In genomic region chr19:57802269-57802668, GRCh38 we compare ENCODE assay signal across 16 cellular contexts. TPM values are rescaled to one million over a fixed set of nuclear protein-coding genes. Genes with fewer than 3 reads are reported as not detected.
DNase-seq lines count a peak whose midpoint lies in the region; ATAC-seq and TF ChIP-seq lines count a peak whose summit lies in the region.
"Had no signal": no experiment of that assay in that cellular context is flagged by ENCODE, and none has a peak within 500 bp of the region (broad histone marks: within the 10 kb centered on the region; RNA-seq: fewer than 3 reads in every experiment).

No MANE protein-coding gene starts in this region.

- H3K9me3 ChIP-seq in OCI-LY7 (ENCODE audit: low read length) (no peaks in the 10 kb centered on the region), esophagus squamous epithelium (no peaks in the 10 kb centered on the region)
- H3K9me3 ChIP-seq: gastrocnemius medialis, psoas muscle had no signal

- H4K20me1 ChIP-seq in OCI-LY7 (ENCODE audit: insufficient read depth, low read length) = no peaks in the 10 kb centered on the region

- 0 out of 2 replicates have a peak overlapping the region, but pooled peaks have one; percentile 2 for H3K4me2 ChIP-seq in OCI-LY7 (ENCODE audit: low read length)

- BruUV-seq in OCI-LY7 (replicated peaks; lab: Mats Ljungman, UMichigan) = no TSS peak

- TF ChIP-seq CTCF in OCI-LY7 (conservative IDR thresholded peaks at IDR 0.05; ENCODE audit: low read length) (peak; percentile 44; the same call in 1 of the 2 replicates), esophagus squamous epithelium (IDR thresholded peaks at IDR 0.05) (no peak)

- intact Hi-C loops in OCI-LY7 (cut with micrococcal nuclease; ENCODE audit: unreplicated experiment) (no loop called here), esophagus squamous epithelium (cut with DNase I) (no loop called here)

- TF ChIP-seq POLR2A in esophagus squamous epithelium (IDR thresholded peaks at IDR 0.05) = no peak
- no peak for TF ChIP-seq POLR2A in GM18505 (IDR thresholded peaks at IDR 0.05; ENCODE audit: borderline replicate concordance, extremely low read depth, insufficient read depth, insufficient read length)

- H3K36me3 ChIP-seq in OCI-LY7 (ENCODE audit: insufficient read depth, low read length) (peaks cover 19% of the 10 kb centered on the region), esophagus squamous epithelium (peaks cover 0 to 19% (median 0%) of the 10 kb centered on the region in 3 donors)

- H3K27ac Mint-ChIP-seq in stimulated activated naive B cell treated with anti-CD40 and anti-IgM and Interleukin-4, amounts not matched to agents 10 μg/mL and 1 μg/mL and 100 μg/mL, for 72 hours = peak overlapping the region; percentile 87
- no peak overlapping the region for H3K27ac Mint-ChIP-seq in effector memory CD8-positive, alpha-beta T cell
- H3K27ac Mint-ChIP-seq: activated CD4-positive, alpha-beta memory T cell treated with anti-CD3 and anti-CD28 coated beads for 36 hours; dendritic cell treated with granulocyte-macrophage colony-stimulating factor and Interleukin-4, amounts not matched to agents 40 ng/mL and 50 ng/mL, for 4 days; stimulated activated naive CD8-positive, alpha-beta T cell treated with anti-CD3 and anti-CD28 coated beads, Interleukin-15, amount 100 ng/mL, for 72 hours had no signal

- no peaks in the 10 kb centered on the region for H3K9me3 Mint-ChIP-seq in stimulated activated naive B cell treated with anti-CD40 and anti-IgM and Interleukin-4, amounts not matched to agents 10 μg/mL and 1 μg/mL and 100 μg/mL, for 72 hours
- H3K9me3 Mint-ChIP-seq in effector memory CD8-positive, alpha-beta T cell = no peaks in the 10 kb centered on the region
- H3K9me3 Mint-ChIP-seq: activated CD4-positive, alpha-beta memory T cell treated with anti-CD3 and anti-CD28 coated beads for 36 hours; dendritic cell treated with granulocyte-macrophage colony-stimulating factor and Interleukin-4, amounts not matched to agents 40 ng/mL and 50 ng/mL, for 4 days; stimulated activated naive CD8-positive, alpha-beta T cell treated with anti-CD3 and anti-CD28 coated beads, Interleukin-15, amount 100 ng/mL, for 72 hours had no signal

- CTCF ChIA-PET in OCI-LY7 (lab: Charles Lee; ENCODE audit: unreplicated experiment) = no interaction called here

- 45 to 60% methylated on average over 4 of the region's 4 CpGs for WGBS in esophagus squamous epithelium, 2 donors

- H3K4me3 Mint-ChIP-seq in stimulated activated naive B cell treated with anti-CD40 and anti-IgM and Interleukin-4, amounts not matched to agents 10 μg/mL and 1 μg/mL and 100 μg/mL, for 72 hours = peak overlapping the region in 1 of 2 donors; percentile 23
- no peak overlapping the region for H3K4me3 Mint-ChIP-seq in effector memory CD8-positive, alpha-beta T cell
- H3K4me3 Mint-ChIP-seq: activated CD4-positive, alpha-beta memory T cell treated with anti-CD3 and anti-CD28 coated beads for 36 hours; dendritic cell treated with granulocyte-macrophage colony-stimulating factor and Interleukin-4, amounts not matched to agents 40 ng/mL and 50 ng/mL, for 4 days; stimulated activated naive CD8-positive, alpha-beta T cell treated with anti-CD3 and anti-CD28 coated beads, Interleukin-15, amount 100 ng/mL, for 72 hours had no signal

- H3K27ac ChIP-seq in OCI-LY7 (ENCODE audit: low read depth, low read length, poor library complexity, severe bottlenecking) (no peak overlapping the region), esophagus squamous epithelium (peak overlapping the region; percentile 73 to 91 (median 88))
- H3K27ac ChIP-seq: psoas muscle had no signal

- peaks cover 33 to 62% of the 10 kb centered on the region in 2 donors for H3K4me1 Mint-ChIP-seq in stimulated activated naive B cell treated with anti-CD40 and anti-IgM and Interleukin-4, amounts not matched to agents 10 μg/mL and 1 μg/mL and 100 μg/mL, for 72 hours
- peaks cover 7 to 8% of the 10 kb centered on the region in 2 donors for H3K4me1 Mint-ChIP-seq in effector memory CD8-positive, alpha-beta T cell (ENCODE audit: low read depth in 2 of 2)

- H3K4me1 ChIP-seq in OCI-LY7 (ENCODE audit: insufficient read depth, low read length, poor library complexity, severe bottlenecking) (peaks cover 8% of the 10 kb centered on the region), esophagus squamous epithelium (peaks cover 17 to 85% (median 46%) of the 10 kb centered on the region in 3 donors)

- no peaks in the 10 kb centered on the region for H3K9me2 ChIP-seq in OCI-LY7 (ENCODE audit: insufficient read depth, low read length)

- no peaks in the 10 kb centered on the region for H3K27me3 Mint-ChIP-seq in stimulated activated naive B cell treated with anti-CD40 and anti-IgM and Interleukin-4, amounts not matched to agents 10 μg/mL and 1 μg/mL and 100 μg/mL, for 72 hours
- no peaks in the 10 kb centered on the region for H3K27me3 Mint-ChIP-seq in effector memory CD8-positive, alpha-beta T cell
- H3K27me3 Mint-ChIP-seq: activated CD4-positive, alpha-beta memory T cell treated with anti-CD3 and anti-CD28 coated beads for 36 hours; stimulated activated naive CD8-positive, alpha-beta T cell treated with anti-CD3 and anti-CD28 coated beads, Interleukin-15, amount 100 ng/mL, for 72 hours had no signal

- H3K27me3 ChIP-seq in esophagus squamous epithelium = no peaks in the 10 kb centered on the region
- H3K27me3 ChIP-seq: gastrocnemius medialis had no signal

- peaks cover 8 to 33% of the 10 kb centered on the region in 2 donors for H3K36me3 Mint-ChIP-seq in stimulated activated naive B cell treated with anti-CD40 and anti-IgM and Interleukin-4, amounts not matched to agents 10 μg/mL and 1 μg/mL and 100 μg/mL, for 72 hours
- no peaks in the 10 kb centered on the region for H3K36me3 Mint-ChIP-seq in effector memory CD8-positive, alpha-beta T cell (ENCODE audit: insufficient read depth)

- ATAC-seq in GM21786 (IDR thresholded peaks at IDR 0.05; ENCODE audit: unreplicated experiment) (peak; percentile 56), GM18505 (IDR thresholded peaks at IDR 0.05; ENCODE audit: unreplicated experiment) (no peak)
- ATAC-seq in stimulated activated naive B cell treated with anti-CD40 and anti-IgM and Interleukin-4, amounts not matched to agents 10 μg/mL and 1 μg/mL and 100 μg/mL, for 72 hours (replicated peaks) = peak; percentile 92 to 95
- no peak for ATAC-seq in effector memory CD8-positive, alpha-beta T cell (replicated peaks)
- ATAC-seq: gastrocnemius medialis; psoas muscle; stimulated activated naive CD8-positive, alpha-beta T cell treated with anti-CD3 and anti-CD28 coated beads, Interleukin-15, amount 100 ng/mL, for 72 hours had no signal

- POLR2A ChIA-PET in OCI-LY7 (lab: Charles Lee) = interaction anchor here (1.2 kb wide), 1 partner anchor 17 kb away, joined by 8 read pairs; no protein-coding TSS in a partner anchor

- no peak overlapping the region for H2AFZ ChIP-seq in OCI-LY7 (ENCODE audit: low read length)

- H3K4me3 ChIP-seq in OCI-LY7 (ENCODE audit: low read depth, low read length, poor library complexity, severe bottlenecking) (no peak overlapping the region), esophagus squamous epithelium (no peak overlapping the region)
- H3K4me3 ChIP-seq: psoas muscle had no signal

- DNase-seq in OCI-LY7 (ENCODE audit: low spot score) (peak; percentile 33), esophagus squamous epithelium (lab: John Stamatoyannopoulos, UW) (no peak), NCI-H2081 (lab: John Stamatoyannopoulos, UW) (no peak)
- peak; percentile 29 for DNase-seq in stimulated activated naive B cell treated with anti-CD40 and anti-IgM and Interleukin-4, amounts not matched to agents 10 μg/mL and 1 μg/mL and 100 μg/mL, for 72 hours
- DNase-seq in effector memory CD8-positive, alpha-beta T cell = no peak
- DNase-seq: activated CD4-positive, alpha-beta memory T cell treated with anti-CD3 and anti-CD28 coated beads for 36 hours; activated naive CD4-positive, alpha-beta T cell treated with anti-CD3 and anti-CD28 coated beads, Interleukin-2, amount 50 U/mL, for 16 hours; DMS153; gastrocnemius medialis; NCI-H1436; psoas muscle; stimulated activated CD4-positive, alpha-beta T cell treated with anti-CD3 and anti-CD28 coated beads, Interleukin-4, amount 100 ng/mL, for 24 hours; stimulated activated naive CD8-positive, alpha-beta T cell treated with anti-CD3 and anti-CD28 coated beads, Interleukin-15, amount 100 ng/mL, for 72 hours had no signal

- no peaks in the 10 kb centered on the region for H3K79me2 ChIP-seq in OCI-LY7 (ENCODE audit: insufficient read depth, low read depth, low read length)

RNA-seq across cellular contexts. Expression of gene ZNF552, which starts 12.4 kb away (rescaled TPM):
- 8.6 and 10.2 TPM in 2 replicates for total RNA-seq in OCI-LY7 (2014; rRNA removed; shearing (Covaris generic))
- total RNA-seq in OCI-LY7 (2022) = 11.4 and 12.5 TPM in 2 replicates
- 10 to 100 TPM in 2 of 4 donors, 1 to 10 TPM in 2; 5.2 to 15.3 (median 12.3) TPM for total RNA-seq in esophagus squamous epithelium

RNA-seq across cellular contexts. Expression of gene ZNF587B, which starts 27.8 kb away (rescaled TPM):
- 19.8 and 20.2 TPM in 2 replicates for total RNA-seq in OCI-LY7 (2014; rRNA removed; shearing (Covaris generic))
- total RNA-seq in OCI-LY7 (2022) = 24.6 and 25.8 TPM in 2 replicates
- 10 to 100 TPM in 2 of 4 donors, 1 to 10 TPM in 2; 5.3 to 25.0 (median 13.3) TPM for total RNA-seq in esophagus squamous epithelium

RNA-seq across cellular contexts. Expression of gene ZNF586, which starts 32.8 kb away (rescaled TPM):
- 19.7 and 21.6 TPM in 2 replicates for total RNA-seq in OCI-LY7 (2014; rRNA removed; shearing (Covaris generic))
- total RNA-seq in OCI-LY7 (2022) = 23.8 and 25.2 TPM in 2 replicates
- 10 to 100 TPM in 3 of 4 donors, 1 to 10 TPM in 1; 8.1 to 30.5 (median 22.0) TPM for total RNA-seq in esophagus squamous epithelium

RNA-seq across cellular contexts. Expression of gene ZNF587, which starts 47.4 kb away (rescaled TPM):
- total RNA-seq in OCI-LY7 (2014; rRNA removed; shearing (Covaris generic)) = 22.7 and 25.0 TPM in 2 replicates
- 45.9 and 52.5 TPM in 2 replicates for total RNA-seq in OCI-LY7 (2022)
- total RNA-seq in esophagus squamous epithelium = 10 to 100 TPM; 13.2 to 27.5 (median 16.3) TPM

RNA-seq across cellular contexts. Expression of gene ZNF776, which starts 55.7 kb away (rescaled TPM):
- total RNA-seq in OCI-LY7 (2014; rRNA removed; shearing (Covaris generic)) = 17.3 and 36.0 TPM in 2 replicates
- total RNA-seq in OCI-LY7 (2022) = 19.6 and 20.6 TPM in 2 replicates
- 10 to 100 TPM in 1 of 4 donors, 1 to 10 TPM in 3; 7.9 to 11.6 (median 8.7) TPM for total RNA-seq in esophagus squamous epithelium

Comparison
In these comparisons a context has a peak if more than half of its experiments do, and no peak if none do; other contexts are left out.
1. ATAC-seq: peak in GM21786 (single experiment) and stimulated activated naive B cell treated with anti-CD40 and anti-IgM and Interleukin-4, amounts not matched to agents 10 μg/mL and 1 μg/mL and 100 μg/mL, for 72 hours (2 of 2); none in GM18505 (single experiment) and effector memory CD8-positive, alpha-beta T cell (single experiment).
2. DNase-seq: peak in OCI-LY7 (single experiment) and stimulated activated naive B cell treated with anti-CD40 and anti-IgM and Interleukin-4, amounts not matched to agents 10 μg/mL and 1 μg/mL and 100 μg/mL, for 72 hours (single experiment); none in esophagus squamous epithelium (single experiment), NCI-H2081 (0 of 2) and effector memory CD8-positive, alpha-beta T cell (0 of 3).